1 cellular context compared by ENCODE assay signal in genomic region chr12:56299308-56299852, GRCh38.
TF ChIP-seq lines count a peak whose summit lies in the region.

No MANE protein-coding gene starts in this region.

TF ChIP-seq in neural cell, 6 proteins besides CTCF, POLR2A, EP300 and RAD21 (continued from another document):
- TF ChIP-seq POLR2AphosphoS5 (IDR thresholded peaks at IDR 0.05) (no peak), SMC3 (conservative IDR thresholded peaks at IDR 0.05; ENCODE audit: poor library complexity) (no peak), MXI1 (conservative IDR thresholded peaks at IDR 0.05; ENCODE audit: poor library complexity, severe bottlenecking) (no peak)
